Comparison of ENCODE assay signal across 8 cellular contexts in the genomic region with DNA sequence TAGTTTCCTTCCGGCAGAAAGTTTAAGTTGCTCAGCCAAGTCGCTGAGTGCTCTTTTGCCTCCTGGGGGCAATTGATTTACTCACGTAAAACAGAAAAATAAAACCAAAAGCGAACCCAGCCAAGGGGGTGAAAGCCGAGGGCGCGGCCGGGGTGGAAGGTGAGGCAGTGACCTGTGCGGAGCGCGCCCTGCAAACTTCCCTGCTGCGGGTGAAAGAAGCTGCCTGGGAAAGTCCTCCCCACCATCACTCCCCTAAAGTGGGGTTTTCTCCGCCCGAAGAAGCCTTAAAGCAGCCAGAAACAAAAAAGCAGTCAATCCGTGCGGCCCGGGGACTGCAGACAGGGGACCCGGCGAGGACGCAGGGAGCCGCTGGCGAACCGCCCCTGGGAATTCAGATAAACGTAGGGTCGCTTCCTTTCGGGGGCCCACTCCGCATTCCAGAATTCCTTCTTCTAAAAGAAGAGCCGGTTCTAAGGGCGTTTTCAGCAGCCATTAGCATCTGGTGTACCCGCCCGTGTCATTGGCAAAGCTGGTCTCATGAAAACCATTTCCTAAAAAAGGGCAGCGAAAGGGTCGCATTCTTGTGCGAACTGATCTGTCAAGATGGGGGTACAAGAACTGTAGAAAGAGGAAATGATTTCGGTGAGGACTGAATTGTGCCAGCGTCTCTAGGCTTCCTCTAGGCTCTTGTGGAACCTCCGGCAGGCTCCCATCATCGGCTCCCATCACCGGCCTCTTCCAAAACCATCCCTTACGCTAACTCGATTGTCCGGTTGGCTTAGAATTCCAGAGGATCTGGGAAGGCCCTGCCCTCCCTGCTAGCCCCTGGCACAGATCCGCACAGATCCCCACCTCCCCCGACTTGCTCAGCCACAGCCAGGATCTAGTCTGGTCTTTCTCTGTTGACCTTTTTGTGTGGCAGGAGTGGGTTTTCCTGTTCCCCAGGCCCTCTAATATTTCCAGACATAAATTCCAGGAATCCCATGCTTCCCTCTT. TPM values are rescaled to one million over a fixed set of nuclear protein-coding genes. Genes with fewer than 3 reads are reported as not detected.
DNase-seq lines count a peak whose midpoint lies in the region; ATAC-seq and TF ChIP-seq lines count a peak whose summit lies in the region.

No MANE protein-coding gene starts in this region.

- no peak for TF ChIP-seq EP300 in stomach (IDR thresholded peaks at IDR 0.05)

- WGBS in mammary epithelial cell (ENCODE audit: low coverage, missing lambda C conversion rate), result 34% methylated on average over 24 of the region's 44 CpGs
- 15 to 25% (median 23%) methylated on average over 41 to 44 of the region's 44 CpGs for WGBS in stomach, 5 donors

- intact Hi-C loops in mammary epithelial cell (cut with micrococcal nuclease) (no loop called here), left colon (cut with DNase I, micrococcal nuclease) (no loop called here), stomach (cut with DNase I; ENCODE audit: low total_unique reads) (no loop called here)

- dilution Hi-C loops in mammary epithelial cell (cut with HindIII; ENCODE audit: low sequenced_read_pairs), result no loop called here

- H3K9ac ChIP-seq in mammary epithelial cell (ENCODE audit: insufficient read depth, low read length), result peak overlapping the region; percentile 70

- H3K4me1 ChIP-seq in mammary epithelial cell (ENCODE audit: insufficient read depth, low read length), result peaks cover 25% of the 10 kb centered on the region
- peaks cover 7 to 71% (median 35%) of the 10 kb centered on the region in 4 donors for H3K4me1 ChIP-seq in stomach

- H3K27me3 ChIP-seq in mammary epithelial cell (ENCODE audit: insufficient read depth, low read length), result no peaks in the 10 kb centered on the region
- peaks cover 0 to 6% (median 5%) of the 10 kb centered on the region in 3 donors for H3K27me3 ChIP-seq in stomach

- DNase-seq in D341Med (ENCODE audit: low spot score) (peak; percentile 34), M059J (ENCODE audit: low read depth) (peak; percentile 39), mammary epithelial cell (no peak), left colon (peak in 1 of 2 donors; percentile 27), stomach (no peak), occipital lobe (lab: John Stamatoyannopoulos, UW) (no peak), inferior parietal cortex (ENCODE audit: extremely low spot score) (no peak)

- TF ChIP-seq POLR2A in stomach (IDR thresholded peaks at IDR 0.05), result no peak

- no peaks in the 10 kb centered on the region for H3K36me3 ChIP-seq in mammary epithelial cell (ENCODE audit: insufficient read depth, low read length)
- no peaks in the 10 kb centered on the region for H3K36me3 ChIP-seq in stomach

- TF ChIP-seq CTCF in mammary epithelial cell (conservative IDR thresholded peaks at IDR 0.05 in 1 of 2, IDR thresholded peaks at IDR 0.05 in 1 of 2; ENCODE audit: extremely low read depth in 1 of 2, insufficient read depth in 1 of 2, low read depth in 1 of 2, low read length in 2 of 2), result no peak
- no peak for TF ChIP-seq CTCF in stomach (IDR thresholded peaks at IDR 0.05)

- H3K79me2 ChIP-seq in mammary epithelial cell (ENCODE audit: insufficient read depth, low read length), result peaks cover 44% of the 10 kb centered on the region

- peak overlapping the region; percentile 93 for H3K4me2 ChIP-seq in mammary epithelial cell (ENCODE audit: insufficient read depth, low read depth, low read length)

- in situ Hi-C loops in mammary epithelial cell (cut with MboI; ENCODE audit: low sequenced_read_pairs in 2 of 2), result no loop called here

- no peaks in the 10 kb centered on the region for H4K20me1 ChIP-seq in mammary epithelial cell (ENCODE audit: insufficient read depth, low read length)

- peak overlapping the region; percentile 92 for H2AFZ ChIP-seq in mammary epithelial cell (ENCODE audit: low read depth, low read length)

- CTCF ChIA-PET in mammary epithelial cell (lab: Charles Lee; ENCODE audit: low non-redundant PET), result no interaction called here

- ATAC-seq in left colon (peak; percentile 24), GM19455 (IDR thresholded peaks at IDR 0.05; ENCODE audit: unreplicated experiment) (no peak)

- BruUV-seq in mammary epithelial cell (replicated peaks; lab: Mats Ljungman, UMichigan), result TSS peak; percentile 27

- peak overlapping the region; percentile 80 to 83 (median 81) for H3K4me3 ChIP-seq in mammary epithelial cell (replicated peaks in 1 of 3; ENCODE audit: insufficient read depth in 1 of 3, low read depth in 2 of 3, low read length in 3 of 3)
- H3K4me3 ChIP-seq in stomach, result peak overlapping the region; percentile 80 to 89 (median 84)

- H3K9me3 ChIP-seq in mammary epithelial cell (replicated peaks; ENCODE audit: insufficient read depth, low read length), result no peaks in the 10 kb centered on the region
- no peaks in the 10 kb centered on the region for H3K9me3 ChIP-seq in stomach

- H3K27ac ChIP-seq in mammary epithelial cell (ENCODE audit: insufficient read depth, low read depth, low read length) (peak overlapping the region; percentile 53), stomach (peak overlapping the region in 4 of 5 donors; percentile 87 to 94 (median 91))

RNA-seq across cellular contexts. Expression of gene RAB31, which starts 1.1 kb away (rescaled TPM):
- total RNA-seq in M059J (2014; rRNA removed; shearing (Covaris generic)), result 36.8 and 53.6 TPM in 2 replicates
- total RNA-seq in mammary epithelial cell (10 to 100 TPM; 12.3 to 34.6 TPM), left colon (10 to 100 TPM in 1 of 2 donors, 1 to 10 TPM in 1; 6.0 to 16.6 TPM), stomach (10 to 100 TPM; 10.1 to 65.5 (median 47.8) TPM), occipital lobe (27.6 TPM)
- polyA plus RNA-seq in mammary epithelial cell (22.6 TPM), stomach (10 to 100 TPM; 20.4 to 52.2 (median 25.8) TPM)
- 78.6 TPM for polyA minus RNA-seq in mammary epithelial cell

Comparison
In these comparisons a context has a peak if more than half of its experiments do, and no peak if none do; other contexts are left out.
1. DNase-seq: peak in D341Med (single experiment) and M059J (single experiment); none in mammary epithelial cell (single experiment), stomach (single experiment), occipital lobe (single experiment) and inferior parietal cortex (single experiment).